In the genomic region with DNA sequence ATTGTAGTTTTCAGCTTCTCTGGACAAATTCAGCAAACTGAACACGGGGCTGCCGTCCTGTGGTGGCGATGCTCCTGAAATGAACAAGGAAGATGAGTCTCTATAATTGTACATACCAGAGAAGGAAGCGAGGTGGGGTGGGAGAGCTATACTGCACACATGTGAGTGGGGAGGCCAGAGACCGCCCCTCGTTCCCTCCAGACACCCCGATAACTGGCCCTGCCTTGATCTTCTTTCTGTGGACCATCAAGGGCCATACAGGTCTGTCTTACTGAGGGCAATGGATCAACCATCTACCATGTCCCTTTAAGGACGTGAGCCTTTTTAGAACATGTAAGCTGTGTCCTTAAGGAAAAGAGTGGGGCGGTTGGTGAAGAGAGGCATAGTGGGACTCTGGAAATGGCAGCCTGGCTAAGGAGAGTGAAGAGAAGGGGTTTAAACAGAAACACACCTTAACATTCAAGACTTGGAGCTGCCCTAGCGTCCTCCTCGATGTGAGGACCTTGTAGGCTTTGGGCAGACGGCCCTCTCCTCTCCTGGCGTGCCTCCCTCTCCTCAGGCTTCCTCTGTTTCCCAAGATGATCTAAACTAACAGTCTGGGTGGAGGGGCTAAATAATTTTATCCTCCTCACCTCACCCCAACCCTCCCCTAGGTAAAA, we compare ENCODE assay signal across 16 cellular contexts. TPM values are rescaled to one million over a fixed set of nuclear protein-coding genes. Genes with fewer than 3 reads are reported as not detected.
DNase-seq lines count a peak whose midpoint lies in the region; ATAC-seq, FAIRE-seq and TF ChIP-seq lines count a peak whose summit lies in the region.
"Had no signal": no experiment of that assay in that cellular context is flagged by ENCODE, and none has a peak within 500 bp of the region (broad histone marks: within the 10 kb centered on the region; RNA-seq: fewer than 3 reads in every experiment).

No MANE protein-coding gene starts in this region.

- H2AFZ ChIP-seq in osteoblast (ENCODE audit: low read length), result no peak overlapping the region

- H3K9me3 Mint-ChIP-seq in CD14-positive monocyte (peaks cover 0 to 5% (median 2%) of the 10 kb centered on the region in 7 donors), HFFc6 (no peaks in the 10 kb centered on the region)
- no peaks in the 10 kb centered on the region for H3K9me3 Mint-ChIP-seq in dendritic cell treated with granulocyte-macrophage colony-stimulating factor and Interleukin-4, amounts not matched to agents 40 ng/mL and 50 ng/mL, for 4 days
- H3K9me3 Mint-ChIP-seq: activated T-cell treated with anti-CD3 and anti-CD28 coated beads, Interleukin-2, amount 50 U/mL, for 4 hours; WTC11 had no signal

- H3K36me3 Mint-ChIP-seq in CD14-positive monocyte, result peaks cover 87 to 92% of the 10 kb centered on the region in 2 donors
- peaks cover 72% of the 10 kb centered on the region for H3K36me3 Mint-ChIP-seq in HFFc6 (ENCODE audit: low read depth)
- H3K36me3 Mint-ChIP-seq in dendritic cell treated with granulocyte-macrophage colony-stimulating factor and Interleukin-4, amounts not matched to agents 40 ng/mL and 50 ng/mL, for 4 days (ENCODE audit: low read depth), result peaks cover 100% of the 10 kb centered on the region

- TF ChIP-seq CTCF in CD14-positive monocyte (IDR thresholded peaks at IDR 0.05), result no peak
- TF ChIP-seq CTCF in HFFc6 (IDR thresholded peaks at IDR 0.05), result no peak
- TF ChIP-seq CTCF in osteoblast (IDR thresholded peaks at IDR 0.05; ENCODE audit: extremely low read depth, low read depth, low read length), result no peak

- H3K4me2 ChIP-seq in osteoblast (ENCODE audit: insufficient read depth, low read length), result no peak overlapping the region

- peak overlapping the region; percentile 7 for H3K27ac ChIP-seq in osteoblast (ENCODE audit: low read depth, low read length)
- H3K27ac ChIP-seq: C4-2B had no signal

- peak overlapping the region in 1 of 2 donors; percentile 47 for H3K4me3 Mint-ChIP-seq in CD14-positive monocyte
- H3K4me3 Mint-ChIP-seq in HFFc6, result no peak overlapping the region
- peak overlapping the region; percentile 17 for H3K4me3 Mint-ChIP-seq in dendritic cell treated with granulocyte-macrophage colony-stimulating factor and Interleukin-4, amounts not matched to agents 40 ng/mL and 50 ng/mL, for 4 days
- H3K4me3 Mint-ChIP-seq: activated T-cell treated with anti-CD3 and anti-CD28 coated beads, Interleukin-2, amount 50 U/mL, for 4 hours; WTC11 had no signal

- H3K4me1 Mint-ChIP-seq in CD14-positive monocyte (peaks cover 91% of the 10 kb centered on the region), HFFc6 (ENCODE audit: low read depth) (peaks cover 82% of the 10 kb centered on the region)
- H3K4me1 Mint-ChIP-seq in dendritic cell treated with granulocyte-macrophage colony-stimulating factor and Interleukin-4, amounts not matched to agents 40 ng/mL and 50 ng/mL, for 4 days (ENCODE audit: low read depth), result peaks cover 88% of the 10 kb centered on the region

- intact Hi-C loops in CD14-positive monocyte (cut with micrococcal nuclease), result no loop called here
- intact Hi-C loops in dendritic cell treated with granulocyte-macrophage colony-stimulating factor and Interleukin-4, amounts not matched to agents 40 ng/mL and 50 ng/mL, for 4 days (cut with micrococcal nuclease), result no loop called here

- H3K27ac Mint-ChIP-seq in CD14-positive monocyte (peak overlapping the region; percentile 3 to 88 (median 68)), HFFc6 (peak overlapping the region; percentile 13; the same call in 1 of the 2 replicates)
- peak overlapping the region; percentile 92 for H3K27ac Mint-ChIP-seq in dendritic cell treated with granulocyte-macrophage colony-stimulating factor and Interleukin-4, amounts not matched to agents 40 ng/mL and 50 ng/mL, for 4 days
- H3K27ac Mint-ChIP-seq: WTC11 had no signal

- no peak for FAIRE-seq in RCC 7860 (lab: Jason Lieb, UNC)
- FAIRE-seq: GM18507 had no signal

- peaks cover 51% of the 10 kb centered on the region for H3K79me2 ChIP-seq in osteoblast (ENCODE audit: insufficient read depth, low read length)

- peaks cover 39% of the 10 kb centered on the region for H3K4me1 ChIP-seq in osteoblast (ENCODE audit: insufficient read depth, low read length)
- H3K4me1 ChIP-seq: prostate gland had no signal

- ATAC-seq in HG02840 (IDR thresholded peaks at IDR 0.05; ENCODE audit: low FRiP score, unreplicated experiment), result no peak
- ATAC-seq: activated T-cell treated with anti-CD3 and anti-CD28 coated beads, Interleukin-2, amount 50 U/mL, for 4 hours; WTC11 had no signal

- H3K9me3 ChIP-seq in osteoblast (ENCODE audit: low read depth, low read length), result no peaks in the 10 kb centered on the region
- H3K9me3 ChIP-seq: prostate gland had no signal

- H3K36me3 ChIP-seq in osteoblast (ENCODE audit: insufficient read depth, low read length), result peaks cover 78% of the 10 kb centered on the region

- DNase-seq in CD14-positive monocyte (ENCODE audit: low spot score) (no peak), HFFc6 (no peak), osteoblast (ENCODE audit: insufficient read length, low spot score, missing footprints) (no peak), NCI-H526 treated with DMSO at 0.1 percent for 48 hours (lab: John Stamatoyannopoulos, UW) (no peak), RCC 7860 (ENCODE audit: low spot score) (no peak), ACHN (no peak)
- DNase-seq: activated T-cell treated with anti-CD3 and anti-CD28 coated beads, Interleukin-2, amount 50 U/mL, for 4 hours; anterior cingulate cortex; NCI-H226; trophoblast cell had no signal

- H3K27me3 ChIP-seq in osteoblast (ENCODE audit: insufficient read depth, low read length), result no peaks in the 10 kb centered on the region

- H3K27me3 Mint-ChIP-seq in CD14-positive monocyte (ENCODE audit: low read depth in 3 of 3) (peaks cover 0 to 7% (median 3%) of the 10 kb centered on the region in 3 donors), HFFc6 (ENCODE audit: insufficient read depth) (peaks cover 4% of the 10 kb centered on the region)
- no peaks in the 10 kb centered on the region for H3K27me3 Mint-ChIP-seq in dendritic cell treated with granulocyte-macrophage colony-stimulating factor and Interleukin-4, amounts not matched to agents 40 ng/mL and 50 ng/mL, for 4 days

- in situ Hi-C loops in ACHN (cut with HindIII; ENCODE audit: low pct_ligation_motif_present, low pct_unique_long_range_greater_than_20kb, low sequenced_read_pairs), result no loop called here

- H4K20me1 ChIP-seq in osteoblast (ENCODE audit: insufficient read depth, low read length), result peaks cover 5% of the 10 kb centered on the region

- H3K4me3 ChIP-seq in osteoblast (ENCODE audit: insufficient read depth, low read length), result no peak overlapping the region
- H3K4me3 ChIP-seq: prostate gland had no signal

RNA-seq across cellular contexts. Expression of gene PLEKHO1, which starts 5.8 kb away (rescaled TPM):
- polyA plus RNA-seq in CD14-positive monocyte, result 100 to 1,000 TPM in 1 of 2 donors, 10 to 100 TPM in 1; 87.2 to 110 TPM
- total RNA-seq in HFFc6 (2021; fragmentation: NEBNext Ultra II Directional; extraction: Animal tissue kit (Norgen Biotek cat#: 25700)), result 10 to 100 TPM; 30.9 to 36.7 (median 32.6) TPM
- total RNA-seq in osteoblast, result 74.2 and 80.2 TPM in 2 replicates

Comparison
In these comparisons a context has a peak if more than half of its experiments do, and no peak if none do; other contexts are left out.
1. H3K27ac Mint-ChIP-seq: peak in every context shown above with its lines; median percentile 92 in dendritic cell treated with granulocyte-macrophage colony-stimulating factor and Interleukin-4, amounts not matched to agents 40 ng/mL and 50 ng/mL, for 4 days; 68 in CD14-positive monocyte; 13 in HFFc6.